11 cellular contexts compared by ENCODE assay signal in the genomic region with DNA sequence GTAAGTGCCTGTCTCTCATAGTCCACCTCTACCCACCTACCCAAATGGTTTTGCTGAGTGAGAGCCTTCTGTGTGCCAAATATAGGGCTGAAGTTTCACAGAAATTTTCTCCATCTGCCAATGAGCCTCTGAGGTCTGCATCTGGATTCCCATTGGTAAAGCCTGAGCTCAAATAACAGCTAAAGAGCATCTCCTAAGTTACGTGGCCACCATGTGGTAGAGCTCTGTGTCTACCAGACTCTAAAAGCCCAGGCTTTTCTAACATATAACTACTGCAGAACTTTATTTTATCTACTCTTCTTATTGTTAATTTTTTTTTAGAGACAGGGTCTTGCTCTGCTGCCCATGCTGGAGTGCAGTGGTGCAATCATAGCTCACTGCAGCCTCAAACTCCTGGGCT. TPM values are rescaled to one million over a fixed set of nuclear protein-coding genes. Genes with fewer than 3 reads are reported as not detected.
DNase-seq lines count a peak whose midpoint lies in the region; ATAC-seq and TF ChIP-seq lines count a peak whose summit lies in the region.
"Had no signal": no experiment of that assay in that cellular context is flagged by ENCODE, and none has a peak within 500 bp of the region (broad histone marks: within the 10 kb centered on the region; RNA-seq: fewer than 3 reads in every experiment).

No MANE protein-coding gene starts in this region.

- CTCF ChIA-PET in MCF 10A (lab: Yijun Ruan, JAX): interaction anchor here (0.8 to 2.2 kb wide), 3 partner anchors 22 to 41 kb away, joined by 3 to 11 read pairs (median 5); no protein-coding TSS in a partner anchor
- CTCF ChIA-PET in CD4-positive, alpha-beta memory T cell (lab: Charles Lee; ENCODE audit: partially characterized antibody): interaction anchor here (1.7 kb wide), 1 partner anchor 41 kb away, joined by 8 read pairs; no protein-coding TSS in a partner anchor

- H3K27me3 ChIP-seq in breast epithelium (no peaks in the 10 kb centered on the region), upper lobe of right lung (no peaks in the 10 kb centered on the region)
- no peaks in the 10 kb centered on the region for H3K27me3 ChIP-seq in CD4-positive, alpha-beta memory T cell (ENCODE audit: insufficient read depth, low read length)

- H3K36me3 Mint-ChIP-seq in MCF 10A (ENCODE audit: insufficient read depth, unreplicated experiment): no peaks in the 10 kb centered on the region
- H3K36me3 Mint-ChIP-seq in brain: no peaks in the 10 kb centered on the region
- H3K36me3 Mint-ChIP-seq in CD4-positive, alpha-beta memory T cell: no peaks in the 10 kb centered on the region
- H3K36me3 Mint-ChIP-seq: activated CD8-positive, alpha-beta memory T cell treated with anti-CD3 and anti-CD28 coated beads, Interleukin-2, amount 10 ng/mL, durations not matched to agents 7 days and 5 days had no signal

- H3K9me3 Mint-ChIP-seq in MCF 10A (ENCODE audit: unreplicated experiment) (no peaks in the 10 kb centered on the region), brain (no peaks in the 10 kb centered on the region)
- H3K9me3 Mint-ChIP-seq in CD4-positive, alpha-beta memory T cell: no peaks in the 10 kb centered on the region
- H3K9me3 Mint-ChIP-seq: effector memory CD8-positive, alpha-beta T cell had no signal

- H3K36me3 ChIP-seq in breast epithelium (no peaks in the 10 kb centered on the region), upper lobe of right lung (no peaks in the 10 kb centered on the region)
- no peaks in the 10 kb centered on the region for H3K36me3 ChIP-seq in CD4-positive, alpha-beta memory T cell (ENCODE audit: insufficient read depth, low read length)

- H3K27me3 Mint-ChIP-seq in MCF 10A (ENCODE audit: insufficient read depth, unreplicated experiment) (no peaks in the 10 kb centered on the region), brain (no peaks in the 10 kb centered on the region)
- no peaks in the 10 kb centered on the region for H3K27me3 Mint-ChIP-seq in CD4-positive, alpha-beta memory T cell
- H3K27me3 Mint-ChIP-seq: activated CD8-positive, alpha-beta memory T cell treated with anti-CD3 and anti-CD28 coated beads, Interleukin-2, amount 10 ng/mL, durations not matched to agents 7 days and 5 days had no signal

- no peak overlapping the region for H3K4me3 ChIP-seq in breast epithelium
- no peak overlapping the region for H3K4me3 ChIP-seq in upper lobe of right lung
- H3K4me3 ChIP-seq in CD4-positive, alpha-beta memory T cell (ENCODE audit: low read length in 2 of 2): no peak overlapping the region
- H3K4me3 ChIP-seq: mucosa of descending colon had no signal

- H3K4me3 Mint-ChIP-seq in MCF 10A (ENCODE audit: unreplicated experiment): no peak overlapping the region
- no peak overlapping the region for H3K4me3 Mint-ChIP-seq in brain
- no peak overlapping the region for H3K4me3 Mint-ChIP-seq in CD4-positive, alpha-beta memory T cell
- H3K4me3 Mint-ChIP-seq: activated CD8-positive, alpha-beta memory T cell treated with anti-CD3 and anti-CD28 coated beads, Interleukin-2, amount 10 ng/mL, durations not matched to agents 7 days and 5 days; effector memory CD8-positive, alpha-beta T cell had no signal

- H3K4me1 Mint-ChIP-seq in MCF 10A (ENCODE audit: insufficient read depth, unreplicated experiment) (no peaks in the 10 kb centered on the region), brain (peaks cover 6% of the 10 kb centered on the region)
- no peaks in the 10 kb centered on the region for H3K4me1 Mint-ChIP-seq in CD4-positive, alpha-beta memory T cell
- H3K4me1 Mint-ChIP-seq: activated CD8-positive, alpha-beta memory T cell treated with anti-CD3 and anti-CD28 coated beads, Interleukin-2, amount 10 ng/mL, durations not matched to agents 7 days and 5 days had no signal

- ATAC-seq in upper lobe of right lung: peak; percentile 48
- no peak for ATAC-seq in GM19328 (IDR thresholded peaks at IDR 0.05; ENCODE audit: unreplicated experiment)
- no peak for ATAC-seq in GM21390 (IDR thresholded peaks at IDR 0.05; ENCODE audit: unreplicated experiment)
- ATAC-seq: activated CD8-positive, alpha-beta memory T cell treated with anti-CD3 and anti-CD28 coated beads, Interleukin-2, amount 10 ng/mL, durations not matched to agents 7 days and 5 days; effector memory CD8-positive, alpha-beta T cell; mucosa of descending colon had no signal

- TF ChIP-seq CTCF in MCF 10A (IDR thresholded peaks at IDR 0.05; ENCODE audit: unreplicated experiment) (peak; percentile 11), breast epithelium (IDR thresholded peaks at IDR 0.05) (no peak), brain (conservative IDR thresholded peaks at IDR 0.05) (peak; percentile 17 to 22), upper lobe of right lung (IDR thresholded peaks at IDR 0.05) (no peak)

- H3K9me3 ChIP-seq in breast epithelium (no peaks in the 10 kb centered on the region), upper lobe of right lung (no peaks in the 10 kb centered on the region)
- H3K9me3 ChIP-seq in CD4-positive, alpha-beta memory T cell (ENCODE audit: control insufficient read depth in 1 of 2, low read length in 2 of 2): no peaks in the 10 kb centered on the region
- H3K9me3 ChIP-seq: mucosa of descending colon had no signal

- BruUV-seq in MCF 10A (replicated peaks; lab: Mats Ljungman, UMichigan): no TSS peak

- DNase-seq in MCF 10A (ENCODE audit: unreplicated experiment) (peak; percentile 22), breast epithelium (ENCODE audit: low spot score in 2 of 2) (no peak), NCI-H146 (lab: John Stamatoyannopoulos, UW) (peak; percentile 13), upper lobe of right lung (no peak)
- DNase-seq in CD4-positive, alpha-beta memory T cell: no peak
- DNase-seq: activated CD8-positive, alpha-beta memory T cell treated with anti-CD3 and anti-CD28 coated beads, Interleukin-2, amount 10 ng/mL, durations not matched to agents 7 days and 5 days; effector memory CD8-positive, alpha-beta T cell; mucosa of descending colon had no signal

- intact Hi-C loops in MCF 10A (cut with micrococcal nuclease) (no loop called here), breast epithelium (cut with DNase I; ENCODE audit: low total_unique reads) (no loop called here), upper lobe of right lung (cut with DNase I) (no loop called here)
- intact Hi-C loops in CD4-positive, alpha-beta memory T cell (cut with micrococcal nuclease): no loop called here

- H3K27ac Mint-ChIP-seq in MCF 10A (ENCODE audit: low read depth, unreplicated experiment) (no peak overlapping the region), brain (no peak overlapping the region)
- no peak overlapping the region for H3K27ac Mint-ChIP-seq in CD4-positive, alpha-beta memory T cell
- H3K27ac Mint-ChIP-seq: activated CD8-positive, alpha-beta memory T cell treated with anti-CD3 and anti-CD28 coated beads, Interleukin-2, amount 10 ng/mL, durations not matched to agents 7 days and 5 days; effector memory CD8-positive, alpha-beta T cell had no signal

- H3K27ac ChIP-seq in breast epithelium (no peak overlapping the region), upper lobe of right lung (no peak overlapping the region)
- H3K27ac ChIP-seq in CD4-positive, alpha-beta memory T cell (ENCODE audit: low read depth, low read length): no peak overlapping the region

- POLR2A ChIA-PET in MCF 10A (lab: Yijun Ruan, JAX): interaction anchor here (2.3 kb wide), 1 partner anchor 16 kb away, joined by 9 read pairs; a partner anchor contains a TSS
- POLR2A ChIA-PET in CD4-positive, alpha-beta memory T cell (lab: Charles Lee; ENCODE audit: partially characterized antibody): interaction anchor here (1.8 kb wide), 1 partner anchor 16 kb away, joined by 5 read pairs; a partner anchor contains a TSS

- H3K4me1 ChIP-seq in breast epithelium: no peaks in the 10 kb centered on the region
- H3K4me1 ChIP-seq in upper lobe of right lung: no peaks in the 10 kb centered on the region
- H3K4me1 ChIP-seq in CD4-positive, alpha-beta memory T cell (ENCODE audit: insufficient read depth, low read length): no peaks in the 10 kb centered on the region

- no peak for TF ChIP-seq POLR2A in breast epithelium (IDR thresholded peaks at IDR 0.05)

RNA-seq across cellular contexts. Expression of a gene that starts 16.0 kb away (rescaled TPM):
- total RNA-seq in MCF 10A (2022): 0.29 and 0.47 TPM in 2 replicates
- 1 to 10 TPM in 2 of 3 donors, under 1 TPM in 1; 0.98 to 2.8 (median 1.3) TPM for total RNA-seq in breast epithelium
- polyA plus RNA-seq in brain (ENCODE audit: insufficient read depth, low read depth, low replicate concordance): not detected
- total RNA-seq in upper lobe of right lung: 1.4 TPM
- 1 to 10 TPM; 1.8 to 2.3 TPM for total RNA-seq in CD4-positive, alpha-beta memory T cell
- polyA plus RNA-seq in CD4-positive, alpha-beta memory T cell: under 1 TPM in 1 of 2 donors, not detected in 1; 0.29 TPM

RNA-seq across cellular contexts. Expression of a gene that starts 16.7 kb away (rescaled TPM):
- total RNA-seq in MCF 10A (2022) (0.12 TPM in 1 of 2 replicates, not detected in the other), breast epithelium (under 1 TPM in 1 of 3 donors, not detected in 2; 0.73 TPM), upper lobe of right lung (not detected)
- polyA plus RNA-seq in brain (ENCODE audit: insufficient read depth, low read depth, low replicate concordance): not detected
- 1 to 10 TPM in 1 of 2 experiments, under 1 TPM in 1; 0.23 to 1.0 TPM for total RNA-seq in CD4-positive, alpha-beta memory T cell
- under 1 TPM in 1 of 2 donors, not detected in 1; 0.09 TPM for polyA plus RNA-seq in CD4-positive, alpha-beta memory T cell
- total RNA-seq: mucosa of descending colon had no signal

RNA-seq across cellular contexts. Expression of a gene that starts 37.0 kb away (rescaled TPM):
- total RNA-seq in MCF 10A (2022) (0.27 and 1.1 TPM in 2 replicates), breast epithelium (1 to 10 TPM in 1 of 3 donors, under 1 TPM in 2; 0.59 to 4.3 (median 0.98) TPM), upper lobe of right lung (6.2 TPM)
- not detected for polyA plus RNA-seq in brain (ENCODE audit: insufficient read depth, low read depth, low replicate concordance)
- 1 to 10 TPM; 1.7 to 2.0 TPM for total RNA-seq in CD4-positive, alpha-beta memory T cell
- not detected for polyA plus RNA-seq in CD4-positive, alpha-beta memory T cell

Comparison
In these comparisons a context has a peak if more than half of its experiments do, and no peak if none do; other contexts are left out.
1. DNase-seq: peak in MCF 10A (single experiment) and NCI-H146 (single experiment); none in breast epithelium (0 of 2), upper lobe of right lung (single experiment) and CD4-positive, alpha-beta memory T cell (0 of 5).
2. CTCF ChIP-seq: peak in MCF 10A (single experiment) and brain (2 of 2); none in breast epithelium (0 of 3) and upper lobe of right lung (single experiment).